1 cellular context compared by ENCODE assay signal in the genomic region with DNA sequence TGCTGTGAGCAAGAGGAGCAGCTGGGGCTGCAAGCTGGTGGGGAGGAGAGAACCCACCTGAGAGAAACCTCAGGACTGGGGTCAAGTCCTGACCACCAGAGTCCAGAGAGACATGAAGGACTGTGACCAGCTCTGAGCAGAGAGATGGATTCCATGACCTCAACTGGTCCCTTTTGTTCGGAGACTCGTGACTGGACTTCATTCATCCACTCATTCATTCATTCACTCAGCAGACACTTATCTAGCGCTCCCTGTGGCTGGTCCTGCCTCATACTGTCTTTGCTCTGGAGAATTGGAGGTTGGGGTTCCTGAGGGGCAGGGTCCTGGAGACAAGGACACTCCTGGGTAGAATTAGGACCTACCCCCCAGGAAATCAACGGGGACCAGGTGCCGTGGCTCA.
TF ChIP-seq lines count a peak whose summit lies in the region.

No MANE protein-coding gene starts in this region.

TF ChIP-seq in A549, 52 proteins besides CTCF, POLR2A, EP300 and RAD21:
- TF ChIP-seq GATA3 (IDR thresholded peaks at IDR 0.05; ENCODE audit: borderline replicate concordance) (no peak), ELK1 (IDR thresholded peaks at IDR 0.05; ENCODE audit: low read depth, low read length) (no peak), SREBF2 (IDR thresholded peaks at IDR 0.05) (no peak), TFCP2L1 (CRISPR knock-in tag; IDR thresholded peaks at IDR 0.05) (no peak), RFX5 (IDR thresholded peaks at IDR 0.05) (no peak), USF2 (IDR thresholded peaks at IDR 0.05) (no peak), FOXS1 (CRISPR knock-in tag; IDR thresholded peaks at IDR 0.05) (no peak), EHMT2 (IDR thresholded peaks at IDR 0.05; ENCODE audit: low read depth) (no peak), FOSB (CRISPR knock-in tag; IDR thresholded peaks at IDR 0.05) (no peak), EHF (CRISPR knock-in tag; IDR thresholded peaks at IDR 0.05) (no peak), PHF8 (IDR thresholded peaks at IDR 0.05; ENCODE audit: borderline replicate concordance, low read depth) (no peak), JUNB (IDR thresholded peaks at IDR 0.05) (no peak), ZFP36 (IDR thresholded peaks at IDR 0.05; ENCODE audit: borderline replicate concordance, partially characterized antibody) (no peak), FOSL2 (IDR thresholded peaks at IDR 0.05) (no peak), FOSL2 (CRISPR knock-in tag; IDR thresholded peaks at IDR 0.05) (no peak), CHD4 (IDR thresholded peaks at IDR 0.05; ENCODE audit: borderline replicate concordance) (no peak)
